In the genomic region with DNA sequence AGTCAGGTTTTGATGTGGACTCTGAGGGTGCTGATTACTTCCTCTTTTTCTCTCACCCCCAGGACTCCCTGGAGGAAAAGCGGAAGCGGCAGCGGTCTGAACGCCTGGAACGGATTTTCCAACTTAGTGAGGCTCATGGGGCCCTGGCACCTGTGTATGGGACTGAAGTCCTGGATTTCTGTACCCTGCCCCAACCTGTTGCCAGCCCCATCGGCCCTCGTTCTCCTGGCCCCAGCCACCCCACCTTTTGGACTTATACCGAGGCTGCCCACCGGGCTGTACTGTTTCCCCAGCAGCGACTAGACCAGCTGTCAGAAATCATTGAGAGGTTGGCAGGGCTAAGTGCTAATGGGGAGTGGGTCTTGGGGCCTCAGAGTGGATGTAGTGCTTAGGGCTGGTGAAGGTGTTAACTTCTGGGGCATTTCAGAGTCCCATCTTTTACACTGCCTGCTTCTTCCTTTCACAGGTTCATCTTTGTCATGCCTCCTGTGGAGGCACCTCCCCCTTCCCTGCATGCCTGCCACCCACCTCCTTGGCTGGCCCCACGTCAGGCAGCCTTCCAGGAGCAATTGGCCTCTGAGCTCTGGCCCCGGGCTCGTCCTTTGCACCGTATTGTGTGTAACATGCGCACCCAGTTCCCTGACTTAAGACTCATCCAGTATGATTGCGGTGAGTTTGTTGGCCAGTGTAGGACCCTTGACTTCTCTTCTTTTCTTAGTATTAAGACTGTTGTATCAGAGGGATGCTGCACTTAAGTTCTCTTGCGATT, we compare ENCODE assay signal across 2 cellular contexts.
TF ChIP-seq lines count a peak whose summit lies in the region.

No MANE protein-coding gene starts in this region.

TF ChIP-seq in GM12891, 5 proteins besides CTCF, POLR2A, EP300 and RAD21:
- no peak for TF ChIP-seq SPI1 (IDR thresholded peaks at IDR 0.05; ENCODE audit: low read depth, low read length)
- TF ChIP-seq POLR2AphosphoS5 (IDR thresholded peaks at IDR 0.05; ENCODE audit: low read depth, low read length): no peak
- TF ChIP-seq PAX5 (IDR thresholded peaks at IDR 0.05; ENCODE audit: insufficient read depth, low read length, severe bottlenecking): no peak
- TF ChIP-seq TAF1 (IDR thresholded peaks at IDR 0.05; ENCODE audit: low read depth, low read length): no peak
- no peak for TF ChIP-seq POU2F2 (IDR thresholded peaks at IDR 0.05; ENCODE audit: low read depth, low read length)
TF ChIP-seq in GM12891: peak in this region for 0.

TF ChIP-seq in SK-N-SH, 30 proteins besides CTCF, POLR2A, EP300 and RAD21:
- TF ChIP-seq POLR2AphosphoS5 (IDR thresholded peaks at IDR 0.05; ENCODE audit: low read depth, low read length) (no peak), TEAD4 (IDR thresholded peaks at IDR 0.05; ENCODE audit: borderline replicate concordance, insufficient read depth) (no peak), ELF1 (IDR thresholded peaks at IDR 0.05) (no peak), FOXJ3 (CRISPR knock-in tag; IDR thresholded peaks at IDR 0.05) (no peak), GABPA (IDR thresholded peaks at IDR 0.05; ENCODE audit: low read depth) (no peak), MEF2A (IDR thresholded peaks at IDR 0.05; ENCODE audit: borderline replicate concordance, low read depth) (no peak), CHD2 (IDR thresholded peaks at IDR 0.05; ENCODE audit: low read length, partially characterized antibody) (no peak), GATA2 (CRISPR knock-in tag; IDR thresholded peaks at IDR 0.05) (no peak), TCF12 (IDR thresholded peaks at IDR 0.05) (no peak), NFIC (IDR thresholded peaks at IDR 0.05; ENCODE audit: borderline replicate concordance) (no peak)
- TF ChIP-seq, protein P1, sequence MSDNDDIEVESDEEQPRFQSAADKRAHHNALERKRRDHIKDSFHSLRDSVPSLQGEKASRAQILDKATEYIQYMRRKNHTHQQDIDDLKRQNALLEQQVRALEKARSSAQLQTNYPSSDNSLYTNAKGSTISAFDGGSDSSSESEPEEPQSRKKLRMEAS (IDR thresholded peaks at IDR 0.05; ENCODE audit: low read depth): no peak
- TF ChIP-seq, protein P2, sequence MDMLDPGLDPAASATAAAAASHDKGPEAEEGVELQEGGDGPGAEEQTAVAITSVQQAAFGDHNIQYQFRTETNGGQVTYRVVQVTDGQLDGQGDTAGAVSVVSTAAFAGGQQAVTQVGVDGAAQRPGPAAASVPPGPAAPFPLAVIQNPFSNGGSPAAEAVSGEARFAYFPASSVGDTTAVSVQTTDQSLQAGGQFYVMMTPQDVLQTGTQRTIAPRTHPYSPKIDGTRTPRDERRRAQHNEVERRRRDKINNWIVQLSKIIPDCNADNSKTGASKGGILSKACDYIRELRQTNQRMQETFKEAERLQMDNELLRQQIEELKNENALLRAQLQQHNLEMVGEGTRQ (IDR thresholded peaks at IDR 0.05; ENCODE audit: borderline replicate concordance, low read depth, low read length): no peak
